In the genomic region with DNA sequence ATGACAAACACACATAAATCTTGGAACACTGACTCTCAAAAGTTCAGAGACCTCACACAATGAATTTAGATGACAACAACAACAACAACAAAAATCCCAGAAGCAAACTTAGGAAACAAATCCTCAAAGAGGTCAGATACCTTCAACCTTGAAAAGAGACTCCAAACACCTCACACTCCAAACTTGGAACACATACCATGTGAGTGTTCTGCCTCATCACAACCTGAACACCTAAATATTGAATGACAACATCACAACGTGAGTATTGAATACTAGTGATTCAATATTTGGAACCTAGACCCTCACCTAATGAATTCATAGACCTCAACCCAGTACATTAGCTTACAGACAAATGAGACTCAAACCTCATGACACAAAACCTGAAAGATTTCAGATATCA, we compare ENCODE assay signal across 1 cellular context.
TF ChIP-seq lines count a peak whose summit lies in the region.

No MANE protein-coding gene starts in this region.

TF ChIP-seq in HepG2, 621 proteins besides CTCF, POLR2A, EP300 and RAD21:
- no peak for TF ChIP-seq ARID4A (CRISPR knock-in tag; IDR thresholded peaks at IDR 0.05; ENCODE audit: borderline replicate concordance)
- TF ChIP-seq ZNF598 (CRISPR knock-in tag; IDR thresholded peaks at IDR 0.05; ENCODE audit: borderline replicate concordance): no peak
- no peak for TF ChIP-seq ZNF234 (CRISPR knock-in tag; conservative IDR thresholded peaks at IDR 0.05)
- TF ChIP-seq TFDP1 (CRISPR knock-in tag; IDR thresholded peaks at IDR 0.05; ENCODE audit: borderline replicate concordance): no peak
- TF ChIP-seq ZNF205 (CRISPR knock-in tag; IDR thresholded peaks at IDR 0.05): no peak
- no peak for TF ChIP-seq ETV5 (CRISPR knock-in tag; IDR thresholded peaks at IDR 0.05; ENCODE audit: borderline replicate concordance)
- no peak for TF ChIP-seq NCOR1 (IDR thresholded peaks at IDR 0.05; ENCODE audit: borderline replicate concordance, low read length)
- no peak for TF ChIP-seq SYNCRIP (IDR thresholded peaks at IDR 0.05; ENCODE audit: insufficient read depth, low read depth, low read length)
- no peak for TF ChIP-seq YEATS2 (CRISPR knock-in tag; IDR thresholded peaks at IDR 0.05; ENCODE audit: borderline replicate concordance)
- no peak for TF ChIP-seq GATAD1 (CRISPR knock-in tag; IDR thresholded peaks at IDR 0.05)
- no peak for TF ChIP-seq TFDP2 (CRISPR knock-in tag; IDR thresholded peaks at IDR 0.05)
- no peak for TF ChIP-seq KLF15 (CRISPR knock-in tag; IDR thresholded peaks at IDR 0.05; ENCODE audit: borderline replicate concordance)
- no peak for TF ChIP-seq ZNF333 (CRISPR knock-in tag; IDR thresholded peaks at IDR 0.05; ENCODE audit: borderline replicate concordance)
- no peak for TF ChIP-seq CEBPB (IDR thresholded peaks at IDR 0.05; ENCODE audit: borderline replicate concordance, low read depth, low read length)
- no peak for TF ChIP-seq ZIK1 (CRISPR knock-in tag; IDR thresholded peaks at IDR 0.05; ENCODE audit: borderline replicate concordance, low read depth)
TF ChIP-seq in HepG2: peak in this region for 0.
